8 cellular contexts compared by ENCODE assay signal in the genomic region with DNA sequence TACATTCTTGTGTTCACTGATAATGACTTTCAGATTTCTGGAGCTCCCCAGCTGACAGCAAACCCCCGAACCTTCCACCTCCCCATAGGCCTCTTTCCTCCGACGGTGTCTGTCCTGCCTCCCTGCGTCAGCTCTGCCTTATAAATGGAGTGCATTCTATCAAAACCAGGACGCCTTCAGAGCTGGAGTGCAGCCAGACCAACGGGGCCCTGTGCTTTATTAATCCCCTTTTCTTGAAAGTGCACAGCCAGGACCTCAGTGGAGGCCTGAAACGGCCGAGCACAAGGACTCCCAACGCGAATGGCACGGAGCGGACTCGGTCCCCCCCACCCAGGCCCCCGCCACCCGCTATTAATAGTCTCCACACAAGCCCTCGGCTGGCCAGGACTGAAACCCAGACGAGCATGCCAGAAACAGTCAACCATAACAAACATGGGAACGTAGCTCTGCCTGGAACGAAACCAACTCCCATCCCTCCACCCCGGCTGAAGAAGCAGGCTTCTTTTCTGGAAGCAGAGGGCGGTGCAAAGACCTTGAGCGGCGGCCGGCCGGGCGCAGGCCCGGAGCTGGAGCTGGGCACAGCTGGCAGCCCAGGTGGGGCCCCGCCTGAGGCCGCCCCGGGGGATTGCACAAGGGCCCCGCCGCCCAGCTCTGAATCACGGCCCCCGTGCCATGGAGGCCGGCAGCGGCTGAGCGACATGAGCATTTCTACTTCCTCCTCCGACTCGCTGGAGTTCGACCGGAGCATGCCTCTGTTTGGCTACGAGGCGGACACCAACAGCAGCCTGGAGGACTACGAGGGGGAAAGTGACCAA. TPM values are rescaled to one million over a fixed set of nuclear protein-coding genes. Genes with fewer than 3 reads are reported as not detected.
DNase-seq lines count a peak whose midpoint lies in the region; ATAC-seq, FAIRE-seq and TF ChIP-seq lines count a peak whose summit lies in the region.

No MANE protein-coding gene starts in this region.

- intact Hi-C loops in kidney (cut with DNase I) = no loop called here

- peak overlapping the region; percentile 70 for H3K4me3 ChIP-seq in BE2C (ENCODE audit: low read depth, low read length)
- peak overlapping the region; percentile 48 to 74 for H3K4me3 ChIP-seq in kidney (ENCODE audit: low read length in 2 of 2)
- H3K4me3 ChIP-seq in small intestine (ENCODE audit: low read depth in 1 of 2, low read length in 2 of 2) = no peak overlapping the region

- TF ChIP-seq CTCF in BE2C (IDR thresholded peaks at IDR 0.05; ENCODE audit: low read depth, low read length) = no peak
- no peak for TF ChIP-seq CTCF in kidney (IDR thresholded peaks at IDR 0.05; ENCODE audit: borderline replicate concordance, extremely low read depth, insufficient read depth)

- no peak for FAIRE-seq in kidney (lab: Jason Lieb, UNC)
- no peak for FAIRE-seq in small intestine (lab: Jason Lieb, UNC)

- H3K27ac ChIP-seq in kidney (ENCODE audit: low read depth in 2 of 2, low read length in 2 of 2) (peak overlapping the region; percentile 91 to 93), small intestine (ENCODE audit: low read depth in 1 of 2, low read length in 1 of 2) (peak overlapping the region; percentile 6 to 88)

- DNase-seq in BE2C = peak; percentile 71
- DNase-seq in NCI-H146 treated with DMSO at 0.1 percent for 48 hours (lab: John Stamatoyannopoulos, UW; ENCODE audit: unreplicated experiment) = peak; percentile 56
- DNase-seq in brain pericyte (ENCODE audit: low read depth, low spot score) = peak; percentile 81
- DNase-seq in kidney = peak; percentile 96
- no peak for DNase-seq in small intestine
- no peak for DNase-seq in NK-92 treated with Interleukin-12 subunit alpha and Interleukin-12 subunit beta, amount 100 ng/mL, for 24 hours (lab: John Stamatoyannopoulos, UW)
- no peak for DNase-seq in NCI-H2196 (lab: John Stamatoyannopoulos, UW; ENCODE audit: unreplicated experiment)

- peak overlapping the region; percentile 61 to 70 for H3K9ac ChIP-seq in kidney (ENCODE audit: low read length in 2 of 2)

- H3K27me3 ChIP-seq in BE2C (no peaks in the 10 kb centered on the region), small intestine (ENCODE audit: control insufficient read depth in 2 of 2, insufficient read depth in 2 of 2, low read length in 2 of 2) (no peaks in the 10 kb centered on the region)

- no peaks in the 10 kb centered on the region for H3K36me3 ChIP-seq in BE2C
- H3K36me3 ChIP-seq in kidney (ENCODE audit: control insufficient read depth in 1 of 2, insufficient read depth in 2 of 2, low read length in 2 of 2) = peaks cover 7 to 13% of the 10 kb centered on the region in 2 donors
- H3K36me3 ChIP-seq in small intestine (ENCODE audit: control insufficient read depth in 2 of 2, insufficient read depth in 2 of 2, low read length in 2 of 2) = peaks cover 3 to 7% of the 10 kb centered on the region in 2 donors

- 52 to 72% (median 64%) methylated on average over 43 to 44 of the region's 44 CpGs for WGBS in small intestine, 3 donors

- no peaks in the 10 kb centered on the region for H3K9me3 ChIP-seq in BE2C
- no peaks in the 10 kb centered on the region for H3K9me3 ChIP-seq in kidney (ENCODE audit: control insufficient read depth in 1 of 2, low read length in 2 of 2)
- no peaks in the 10 kb centered on the region for H3K9me3 ChIP-seq in small intestine (ENCODE audit: control insufficient read depth, low read depth)

- no peak for ATAC-seq in HG02938 (IDR thresholded peaks at IDR 0.05; ENCODE audit: unreplicated experiment)

- H3K4me1 ChIP-seq in BE2C (no peaks in the 10 kb centered on the region), kidney (ENCODE audit: control insufficient read depth in 1 of 2, insufficient read depth in 1 of 2, low read depth in 1 of 2, low read length in 2 of 2) (peaks cover 28 to 47% of the 10 kb centered on the region in 2 donors), small intestine (ENCODE audit: control insufficient read depth in 2 of 2, insufficient read depth in 1 of 2, low read depth in 1 of 2, low read length in 1 of 2) (no peaks in the 10 kb centered on the region)

RNA-seq across cellular contexts. Expression of gene NAA20, which starts 42.3 kb away (rescaled TPM):
- polyA plus RNA-seq in BE2C (2012; ENCODE audit: insufficient read depth, insufficient read length, low read depth) = 99.1 TPM
- 72.8 TPM for total RNA-seq in kidney
- 104 TPM for polyA plus RNA-seq in kidney (ENCODE audit: insufficient read depth, low read depth, low replicate concordance)
- 10 to 100 TPM; 46.3 to 63.6 (median 55.4) TPM for polyA plus RNA-seq in small intestine

Comparison
In these comparisons a context has a peak if more than half of its experiments do, and no peak if none do; other contexts are left out.
1. DNase-seq: peak in BE2C (single experiment), NCI-H146 treated with DMSO at 0.1 percent for 48 hours (single experiment), brain pericyte (single experiment) and kidney (single experiment); none in small intestine (single experiment), NK-92 treated with Interleukin-12 subunit alpha and Interleukin-12 subunit beta, amount 100 ng/mL, for 24 hours (single experiment) and NCI-H2196 (single experiment).
2. H3K4me3 ChIP-seq: peak in BE2C (single experiment) and kidney (2 of 2); none in small intestine (0 of 2).